Comparison of ENCODE assay signal across 1 cellular context in the genomic region with DNA sequence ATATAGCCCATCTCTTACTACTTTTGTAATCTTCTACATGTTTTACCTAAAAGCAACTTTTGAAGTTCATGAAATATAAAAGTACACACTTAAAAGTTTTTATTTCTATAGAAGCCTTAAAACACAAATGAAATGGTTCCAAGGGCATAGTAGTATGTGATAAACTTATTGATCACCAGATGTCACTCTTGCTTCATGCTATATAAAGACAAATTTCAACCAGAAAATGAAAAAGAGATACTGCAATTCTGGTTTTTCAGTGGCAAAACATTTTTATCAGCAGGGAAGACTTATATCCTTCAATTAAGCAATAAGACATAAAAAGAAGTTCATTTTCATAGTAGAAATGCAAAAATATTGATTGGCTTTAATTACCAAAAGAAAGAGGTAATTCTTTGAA.
TF ChIP-seq lines count a peak whose summit lies in the region.

No MANE protein-coding gene starts in this region.

TF ChIP-seq in IMR-90, 13 proteins besides CTCF, POLR2A, EP300 and RAD21 (continued from another document):
- TF ChIP-seq, protein P1, sequence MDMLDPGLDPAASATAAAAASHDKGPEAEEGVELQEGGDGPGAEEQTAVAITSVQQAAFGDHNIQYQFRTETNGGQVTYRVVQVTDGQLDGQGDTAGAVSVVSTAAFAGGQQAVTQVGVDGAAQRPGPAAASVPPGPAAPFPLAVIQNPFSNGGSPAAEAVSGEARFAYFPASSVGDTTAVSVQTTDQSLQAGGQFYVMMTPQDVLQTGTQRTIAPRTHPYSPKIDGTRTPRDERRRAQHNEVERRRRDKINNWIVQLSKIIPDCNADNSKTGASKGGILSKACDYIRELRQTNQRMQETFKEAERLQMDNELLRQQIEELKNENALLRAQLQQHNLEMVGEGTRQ (IDR thresholded peaks at IDR 0.05; ENCODE audit: low read depth, low read length) = no peak
- TF ChIP-seq CEBPB (IDR thresholded peaks at IDR 0.05; ENCODE audit: low read depth, low read length) (no peak), CHD1 (IDR thresholded peaks at IDR 0.05; ENCODE audit: low read depth, low read length) (no peak), BHLHE40 (IDR thresholded peaks at IDR 0.05; ENCODE audit: low read depth, low read length) (no peak), NFE2L2 (IDR thresholded peaks at IDR 0.05; ENCODE audit: low read depth, low read length) (no peak), MAZ (IDR thresholded peaks at IDR 0.05; ENCODE audit: borderline replicate concordance, low read depth, low read length) (no peak), RCOR1 (IDR thresholded peaks at IDR 0.05; ENCODE audit: insufficient replicate concordance, low read length) (no peak), RFX5 (IDR thresholded peaks at IDR 0.05; ENCODE audit: low read depth, low read length) (no peak)
